Comparison of ENCODE assay signal across 22 cellular contexts in the genomic region with DNA sequence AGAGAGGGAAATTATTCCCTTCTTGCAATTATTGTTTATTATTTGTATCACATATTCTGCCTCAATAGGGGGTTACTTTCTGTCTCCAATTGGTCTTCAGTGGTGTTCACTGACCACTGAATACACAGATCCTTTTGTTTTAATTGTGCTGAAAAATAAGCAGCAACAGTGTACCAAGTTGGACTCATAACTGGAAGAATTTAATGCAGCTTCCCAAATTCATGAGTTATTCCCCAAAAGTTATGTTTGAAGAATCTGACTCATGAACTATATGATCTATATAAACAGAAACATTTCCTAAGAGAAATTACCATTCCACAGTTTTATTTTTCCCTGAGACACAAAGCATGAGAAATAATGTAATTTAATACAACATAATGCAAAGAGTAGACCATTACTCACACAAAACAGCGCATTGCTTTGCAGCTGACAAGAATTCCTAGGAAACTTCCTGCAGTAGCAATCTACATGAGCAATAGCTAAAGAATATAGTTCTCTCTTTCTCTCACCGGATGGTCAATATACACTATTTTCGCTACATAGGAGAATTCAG.
A peak's percentile ranks its signal among the peaks of the same experiment; 100 is the strongest.
DNase-seq lines count a peak whose midpoint lies in the region; ATAC-seq and TF ChIP-seq lines count a peak whose summit lies in the region.
"Had no signal": no experiment of that assay in that cellular context is flagged by ENCODE, and none has a peak within 500 bp of the region (broad histone marks: within the 10 kb centered on the region; RNA-seq: fewer than 3 reads in every experiment).

No MANE protein-coding gene starts in this region.

- TF ChIP-seq CTCF in fibroblast of lung (conservative IDR thresholded peaks at IDR 0.05 in 1 of 2, IDR thresholded peaks at IDR 0.05 in 1 of 2; ENCODE audit: low read depth in 1 of 2, low read length in 2 of 2): no peak

- ATAC-seq in aorta (ENCODE audit: low FRiP score): no peak

- H3K36me3 ChIP-seq in adipocyte (ENCODE audit: control insufficient read depth, insufficient read depth, low read length, severe bottlenecking) (no peaks in the 10 kb centered on the region), fibroblast of lung (ENCODE audit: control insufficient read depth, insufficient read depth, low read length) (no peaks in the 10 kb centered on the region), aorta (ENCODE audit: control insufficient read depth in 1 of 2, insufficient read depth in 2 of 2, low read length in 1 of 2) (no peaks in the 10 kb centered on the region)
- H3K36me3 ChIP-seq: BE2C, Peyer's patch had no signal

- no peak overlapping the region for H3K9ac ChIP-seq in adipocyte (ENCODE audit: low read length)
- H3K9ac ChIP-seq in fibroblast of lung (ENCODE audit: insufficient read depth, low read length): no peak overlapping the region
- H3K9ac ChIP-seq: KMS-11 had no signal

- H3K4me3 ChIP-seq in adipocyte (ENCODE audit: low read length) (no peak overlapping the region), fibroblast of lung (replicated peaks in 1 of 4; ENCODE audit: control extremely low read depth in 1 of 4, insufficient read depth in 1 of 4, low read depth in 3 of 4, low read length in 4 of 4) (no peak overlapping the region), aorta (ENCODE audit: low read length in 2 of 2) (no peak overlapping the region)
- H3K4me3 ChIP-seq: Peyer's patch had no signal

- intact Hi-C loops in posterior cingulate gyrus (cut with DNase I): no loop called here
- intact Hi-C loops in aorta (cut with DNase I): no loop called here

- 70 to 86% methylated on average over 3 of the region's 3 CpGs for WGBS in aorta, 2 donors

- H3K4me2 ChIP-seq in fibroblast of lung (ENCODE audit: extremely low read depth, insufficient read depth, low read length): no peak overlapping the region
- H3K4me2 ChIP-seq: KMS-11 had no signal

- H4K20me1 ChIP-seq in fibroblast of lung (ENCODE audit: control insufficient read depth, extremely low read depth, insufficient read depth, low read length): no peaks in the 10 kb centered on the region

- H3K27ac ChIP-seq in fibroblast of lung (ENCODE audit: insufficient read depth, low read length): no peak overlapping the region
- H3K27ac ChIP-seq in aorta (ENCODE audit: low read depth in 1 of 2, low read length in 2 of 2): no peak overlapping the region
- H3K27ac ChIP-seq: HL-60, KMS-11, Peyer's patch had no signal

- H3K4me1 ChIP-seq in adipocyte (ENCODE audit: control insufficient read depth, insufficient read depth, low read length) (no peaks in the 10 kb centered on the region), fibroblast of lung (ENCODE audit: control insufficient read depth, extremely low read depth, insufficient read depth, low read length) (no peaks in the 10 kb centered on the region), aorta (ENCODE audit: control insufficient read depth in 1 of 2, insufficient read depth in 2 of 2, low read length in 2 of 2) (no peaks in the 10 kb centered on the region)
- H3K4me1 ChIP-seq: BE2C, Peyer's patch had no signal

- no peaks in the 10 kb centered on the region for H3K79me2 ChIP-seq in fibroblast of lung (ENCODE audit: control insufficient read depth, insufficient read depth, low read length)

- DNase-seq in HCEC 1CT (peak; percentile 77), adipocyte (ENCODE audit: low read depth) (peak; percentile 46), fibroblast of lung (ENCODE audit: low read depth in 2 of 2) (peak; percentile 56 to 80), stromal cell of bone marrow (ENCODE audit: low read depth) (peak; percentile 15), posterior cingulate gyrus (no peak), NCI-H1092 (lab: John Stamatoyannopoulos, UW) (no peak), aorta (no peak)
- DNase-seq: ACHN; BE2C; CD4-positive, alpha-beta memory T cell; DMS79 treated with DMSO at 0.1 percent for 48 hours; GOT3; HFFc6; NCI-H1417; NCI-H2029; NCI-H2171 treated with DMSO at 0.1 percent for 48 hours; NCI-H510A; NCI-H82; Peyer's patch; SHP77 had no signal

- peaks cover 3% of the 10 kb centered on the region for H3K27me3 ChIP-seq in adipocyte (replicated peaks; ENCODE audit: control insufficient read depth, insufficient read depth, low read length)
- no peaks in the 10 kb centered on the region for H3K27me3 ChIP-seq in fibroblast of lung (ENCODE audit: control insufficient read depth, insufficient read depth, low read length)
- no peaks in the 10 kb centered on the region for H3K27me3 ChIP-seq in aorta (ENCODE audit: control insufficient read depth in 1 of 2, insufficient read depth in 2 of 2, low read length in 1 of 2)
- H3K27me3 ChIP-seq: BE2C, Peyer's patch had no signal

- no peak overlapping the region for H2AFZ ChIP-seq in fibroblast of lung (ENCODE audit: low read length)

- no peaks in the 10 kb centered on the region for H3K9me3 ChIP-seq in adipocyte (ENCODE audit: control insufficient read depth, low read length)
- no peaks in the 10 kb centered on the region for H3K9me3 ChIP-seq in fibroblast of lung (ENCODE audit: control insufficient read depth, insufficient read depth, low read depth, low read length)
- H3K9me3 ChIP-seq in aorta (ENCODE audit: control insufficient read depth, low read length): no peaks in the 10 kb centered on the region
- H3K9me3 ChIP-seq: BE2C, Peyer's patch had no signal

Comparison
In these comparisons a context has a peak if more than half of its experiments do, and no peak if none do; other contexts are left out.
1. DNase-seq: peak in HCEC 1CT (single experiment), adipocyte (single experiment), fibroblast of lung (2 of 2) and stromal cell of bone marrow (single experiment); none in posterior cingulate gyrus (0 of 10), NCI-H1092 (single experiment) and aorta (0 of 2).